30 cellular contexts compared by ENCODE assay signal in the genomic region with DNA sequence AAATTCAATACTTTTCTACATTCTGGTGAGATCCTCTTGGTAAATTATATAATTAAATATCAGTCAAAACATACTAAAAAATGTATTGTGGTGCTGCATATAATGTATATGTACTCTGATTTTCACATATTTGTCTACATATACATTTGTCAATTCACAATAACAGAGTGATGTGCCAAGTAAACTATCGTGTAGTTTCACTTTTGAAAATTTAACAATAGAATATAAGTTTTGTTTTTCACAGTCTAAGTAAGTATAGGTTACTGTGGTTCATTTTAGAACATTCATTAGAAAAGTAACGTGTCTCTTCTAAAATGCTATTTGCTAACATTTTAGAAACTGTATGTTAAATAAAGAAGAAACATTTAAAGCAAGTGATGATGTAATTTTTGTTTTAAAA.
"Had no signal": no experiment of that assay in that cellular context is flagged by ENCODE, and none has a peak within 500 bp of the region (broad histone marks: within the 10 kb centered on the region; RNA-seq: fewer than 3 reads in every experiment).

No MANE protein-coding gene starts in this region.

- H3K27ac ChIP-seq: ascending aorta, cardiac muscle cell, colonic mucosa, heart left ventricle, lower lobe of right lung, pancreas, prostate gland, stomach, suprapubic skin, tibial artery, upper lobe of right lung, VCaP had no signal

- ATAC-seq: activated CD4-positive, CD25-positive, alpha-beta regulatory T cell treated with anti-CD3 and anti-CD28 coated beads, Interleukin-2, amount 50 U/mL, for 24 hours; heart left ventricle; left lung; lower lobe of right lung; pancreas; sciatic nerve; stimulated activated naive B cell treated with anti-CD40 and anti-IgM and Interleukin-4, amounts not matched to agents 10 μg/mL and 1 μg/mL and 100 μg/mL, for 72 hours; upper lobe of right lung had no signal

- H3K27me3 ChIP-seq: ascending aorta, cardiac muscle cell, colonic mucosa, heart left ventricle, left lung, pancreas, stomach, suprapubic skin, tibial artery, upper lobe of right lung had no signal

- H3K4me1 ChIP-seq: colonic mucosa, pancreas, prostate gland had no signal

- H3K4me3 ChIP-seq: ascending aorta, cardiac muscle cell, colonic mucosa, heart left ventricle, left lung, lower lobe of right lung, pancreas, prostate gland, smooth muscle cell, stomach, suprapubic skin, tibial artery, upper lobe of right lung had no signal

- H3K9me3 ChIP-seq: ascending aorta, colonic mucosa, left lung, lower lobe of right lung, pancreas, prostate gland, suprapubic skin, tibial artery, upper lobe of right lung had no signal

- H3K4me2 ChIP-seq: smooth muscle cell had no signal

- FAIRE-seq: pancreas had no signal

- DNase-seq: activated CD4-positive, alpha-beta T cell treated with anti-CD3 and anti-CD28 coated beads for 48 hours; activated CD4-positive, alpha-beta T cell treated with anti-CD3 and anti-CD28 coated beads, Interleukin-2, amount 50 U/mL, for 48 hours; activated CD8-positive, alpha-beta memory T cell treated with anti-CD3 and anti-CD28 coated beads for 24 hours; activated effector memory CD4-positive, alpha-beta T cell treated with anti-CD3 and anti-CD28 coated beads, Interleukin-2, amount 50 U/mL, for 16 hours; activated naive CD4-positive, alpha-beta T cell treated with anti-CD3 and anti-CD28 coated beads for 36 hours; activated naive CD8-positive, alpha-beta T cell treated with anti-CD3 and anti-CD28 coated beads for 36 hours; cerebellar nuclear complex; colonic mucosa; effector memory CD4-positive, alpha-beta T cell; erythroblast; foreskin fibroblast; heart left ventricle; hypothalamus; left lung; lower lobe of right lung; pancreas; retina; stimulated activated CD4-positive, alpha-beta T cell treated with anti-CD3 and anti-CD28 coated beads, Interleukin-2, amount 100 ng/mL, for 24 hours; stimulated activated naive B cell treated with anti-CD40 and anti-IgM and Interleukin-4, amounts not matched to agents 10 μg/mL and 1 μg/mL and 100 μg/mL, for 72 hours; stomach; tibial artery; upper lobe of right lung had no signal

- H3K36me3 ChIP-seq: ascending aorta, cardiac muscle cell, colonic mucosa, left lung, prostate gland, stomach, suprapubic skin, tibial artery, upper lobe of right lung had no signal
